In genomic region chr2:166157578-166157977, GRCh38 we compare ENCODE assay signal across 22 cellular contexts.
"Had no signal": no experiment of that assay in that cellular context is flagged by ENCODE, and none has a peak within 500 bp of the region (broad histone marks: within the 10 kb centered on the region; RNA-seq: fewer than 3 reads in every experiment).

No MANE protein-coding gene starts in this region.

- DNase-seq: effector memory CD8-positive, alpha-beta T cell; gastrocnemius medialis; heart right ventricle; hypothalamus; islet precursor cell; lower lobe of right lung; mesenchymal stem cell; midbrain; nucleus accumbens; ovary; right cardiac atrium; stimulated activated CD4-positive, alpha-beta T cell treated with anti-CD3 and anti-CD28 coated beads, Interleukin-4, amount 100 ng/mL, for 1 hour; stimulated activated CD8-positive, alpha-beta memory T cell treated with anti-CD3 and anti-CD28 coated beads, Interleukin-4, amount 100 ng/mL, for 48 hours; stimulated activated naive CD8-positive, alpha-beta T cell treated with anti-CD3 and anti-CD28 coated beads, Interleukin-15, Interleukin-2, amounts not matched to agents 100 U/mL and 50 U/mL, for 24 hours; thyroid gland had no signal

- ATAC-seq: effector memory CD8-positive, alpha-beta T cell; gastrocnemius medialis; heart right ventricle; left lobe of liver; lower lobe of right lung; natural killer cell treated with Interleukin-12 subunit alpha and Interleukin-12 subunit beta and Interleukin-15 and Interleukin-18, amount 100 ng/mL, for 72 hours; right cardiac atrium; stimulated activated effector memory CD8-positive, alpha-beta T cell treated with anti-CD3 and anti-CD28 coated beads, Interleukin-12 subunit alpha, Interleukin-12 subunit beta, amount 100 ng/mL, for 72 hours; stimulated activated naive CD8-positive, alpha-beta T cell treated with anti-CD3 and anti-CD28 coated beads, Interleukin-15, Interleukin-2, amounts not matched to agents 100 U/mL and 50 U/mL, for 24 hours had no signal

- H3K27ac ChIP-seq: epithelial cell of prostate, esophagus muscularis mucosa, gastrocnemius medialis, heart right ventricle, lower lobe of right lung, neural progenitor cell, ovary, suprapubic skin, thyroid gland had no signal
